Comparison of ENCODE assay signal across 2 cellular contexts in the genomic region with DNA sequence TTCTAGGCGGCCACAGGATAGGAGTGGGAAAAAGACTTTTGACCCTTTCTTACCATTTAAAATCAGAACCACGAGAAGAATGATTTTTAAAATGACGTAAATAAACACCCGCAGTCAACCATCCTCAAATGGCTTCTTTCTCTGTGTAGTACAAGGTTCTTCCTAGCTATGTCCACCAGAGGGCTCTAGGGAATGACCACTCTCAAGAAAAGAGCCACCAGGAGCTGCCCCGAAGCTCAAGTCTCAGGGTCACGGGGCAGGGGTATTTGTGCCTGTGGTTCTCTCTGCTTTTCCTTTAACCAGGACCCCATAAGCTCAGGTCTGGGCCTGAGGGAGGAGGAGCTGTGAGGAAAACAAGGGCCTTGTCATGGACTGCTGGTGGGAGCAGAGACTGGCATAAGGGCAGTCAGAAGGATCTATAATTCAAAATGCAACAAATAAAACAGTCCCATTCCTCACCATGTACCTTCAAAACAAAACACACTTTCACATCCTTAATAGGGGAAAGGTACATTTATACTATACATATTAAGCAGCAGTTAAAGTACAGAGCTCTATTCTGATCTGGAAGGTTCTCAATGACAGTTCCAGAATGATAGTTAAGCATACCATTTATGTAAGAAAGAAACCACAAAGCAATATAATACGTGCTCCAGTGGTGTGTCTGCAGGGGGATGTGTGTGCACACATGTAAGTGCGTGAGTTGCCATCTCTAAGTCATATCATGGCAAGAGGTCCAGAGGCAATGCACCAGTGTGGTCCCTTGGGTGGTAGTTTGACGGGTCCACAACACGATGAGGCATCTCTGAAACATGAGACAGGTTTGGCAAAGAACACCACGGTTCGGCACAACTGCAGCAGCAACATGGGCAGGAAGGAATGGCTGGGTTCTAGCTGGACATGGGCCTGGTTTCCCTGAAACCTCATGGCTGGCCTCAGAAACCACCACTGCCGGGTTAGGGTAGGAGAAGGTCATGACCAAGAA.
A peak's percentile ranks its signal among the peaks of the same experiment; 100 is the strongest.
TF ChIP-seq lines count a peak whose summit lies in the region.

No MANE protein-coding gene starts in this region.

TF ChIP-seq in GM23338, 12 proteins besides CTCF, POLR2A, EP300 and RAD21 (continued from another document):
- TF ChIP-seq, protein P1, sequence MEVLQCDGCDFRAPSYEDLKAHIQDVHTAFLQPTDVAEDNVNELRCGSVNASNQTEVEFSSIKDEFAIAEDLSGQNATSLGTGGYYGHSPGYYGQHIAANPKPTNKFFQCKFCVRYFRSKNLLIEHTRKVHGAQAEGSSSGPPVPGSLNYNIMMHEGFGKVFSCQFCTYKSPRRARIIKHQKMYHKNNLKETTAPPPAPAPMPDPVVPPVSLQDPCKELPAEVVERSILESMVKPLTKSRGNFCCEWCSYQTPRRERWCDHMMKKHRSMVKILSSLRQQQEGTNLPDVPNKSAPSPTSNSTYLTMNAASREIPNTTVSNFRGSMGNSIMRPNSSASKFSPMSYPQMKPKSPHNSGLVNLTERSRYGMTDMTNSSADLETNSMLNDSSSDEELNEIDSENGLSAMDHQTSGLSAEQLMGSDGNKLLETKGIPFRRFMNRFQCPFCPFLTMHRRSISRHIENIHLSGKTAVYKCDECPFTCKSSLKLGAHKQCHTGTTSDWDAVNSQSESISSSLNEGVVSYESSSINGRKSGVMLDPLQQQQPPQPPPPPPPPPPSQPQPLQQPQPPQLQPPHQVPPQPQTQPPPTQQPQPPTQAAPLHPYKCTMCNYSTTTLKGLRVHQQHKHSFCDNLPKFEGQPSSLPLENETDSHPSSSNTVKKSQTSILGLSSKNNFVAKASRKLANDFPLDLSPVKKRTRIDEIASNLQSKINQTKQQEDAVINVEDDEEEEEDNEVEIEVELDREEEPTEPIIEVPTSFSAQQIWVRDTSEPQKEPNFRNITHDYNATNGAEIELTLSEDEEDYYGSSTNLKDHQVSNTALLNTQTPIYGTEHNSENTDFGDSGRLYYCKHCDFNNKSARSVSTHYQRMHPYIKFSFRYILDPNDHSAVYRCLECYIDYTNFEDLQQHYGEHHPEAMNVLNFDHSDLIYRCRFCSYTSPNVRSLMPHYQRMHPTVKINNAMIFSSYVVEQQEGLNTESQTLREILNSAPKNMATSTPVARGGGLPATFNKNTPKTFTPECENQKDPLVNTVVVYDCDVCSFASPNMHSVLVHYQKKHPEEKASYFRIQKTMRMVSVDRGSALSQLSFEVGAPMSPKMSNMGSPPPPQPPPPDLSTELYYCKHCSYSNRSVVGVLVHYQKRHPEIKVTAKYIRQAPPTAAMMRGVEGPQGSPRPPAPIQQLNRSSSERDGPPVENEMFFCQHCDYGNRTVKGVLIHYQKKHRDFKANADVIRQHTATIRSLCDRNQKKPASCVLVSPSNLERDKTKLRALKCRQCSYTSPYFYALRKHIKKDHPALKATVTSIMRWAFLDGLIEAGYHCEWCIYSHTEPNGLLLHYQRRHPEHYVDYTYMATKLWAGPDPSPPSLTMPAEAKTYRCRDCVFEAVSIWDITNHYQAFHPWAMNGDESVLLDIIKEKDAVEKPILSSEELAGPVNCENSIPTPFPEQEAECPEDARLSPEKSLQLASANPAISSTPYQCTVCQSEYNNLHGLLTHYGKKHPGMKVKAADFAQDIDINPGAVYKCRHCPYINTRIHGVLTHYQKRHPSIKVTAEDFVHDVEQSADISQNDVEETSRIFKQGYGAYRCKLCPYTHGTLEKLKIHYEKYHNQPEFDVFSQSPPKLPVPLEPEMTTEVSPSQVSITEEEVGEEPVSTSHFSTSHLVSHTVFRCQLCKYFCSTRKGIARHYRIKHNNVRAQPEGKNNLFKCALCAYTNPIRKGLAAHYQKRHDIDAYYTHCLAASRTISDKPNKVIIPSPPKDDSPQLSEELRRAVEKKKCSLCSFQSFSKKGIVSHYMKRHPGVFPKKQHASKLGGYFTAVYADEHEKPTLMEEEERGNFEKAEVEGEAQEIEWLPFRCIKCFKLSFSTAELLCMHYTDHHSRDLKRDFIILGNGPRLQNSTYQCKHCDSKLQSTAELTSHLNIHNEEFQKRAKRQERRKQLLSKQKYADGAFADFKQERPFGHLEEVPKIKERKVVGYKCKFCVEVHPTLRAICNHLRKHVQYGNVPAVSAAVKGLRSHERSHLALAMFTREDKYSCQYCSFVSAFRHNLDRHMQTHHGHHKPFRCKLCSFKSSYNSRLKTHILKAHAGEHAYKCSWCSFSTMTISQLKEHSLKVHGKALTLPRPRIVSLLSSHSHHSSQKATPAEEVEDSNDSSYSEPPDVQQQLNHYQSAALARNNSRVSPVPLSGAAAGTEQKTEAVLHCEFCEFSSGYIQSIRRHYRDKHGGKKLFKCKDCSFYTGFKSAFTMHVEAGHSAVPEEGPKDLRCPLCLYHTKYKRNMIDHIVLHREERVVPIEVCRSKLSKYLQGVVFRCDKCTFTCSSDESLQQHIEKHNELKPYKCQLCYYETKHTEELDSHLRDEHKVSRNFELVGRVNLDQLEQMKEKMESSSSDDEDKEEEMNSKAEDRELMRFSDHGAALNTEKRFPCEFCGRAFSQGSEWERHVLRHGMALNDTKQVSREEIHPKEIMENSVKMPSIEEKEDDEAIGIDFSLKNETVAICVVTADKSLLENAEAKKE (CRISPR knock-in tag; IDR thresholded peaks at IDR 0.05), result no peak
- TF ChIP-seq JUNB (IDR thresholded peaks at IDR 0.05; ENCODE audit: unreplicated experiment) (no peak), ETS1 (IDR thresholded peaks at IDR 0.05) (no peak), EZH2 (IDR thresholded peaks at IDR 0.05; ENCODE audit: low read depth, unreplicated experiment) (no peak), ZNF331 (CRISPR knock-in tag; IDR thresholded peaks at IDR 0.05; ENCODE audit: low read depth) (no peak)
- TF ChIP-seq, protein P2, sequence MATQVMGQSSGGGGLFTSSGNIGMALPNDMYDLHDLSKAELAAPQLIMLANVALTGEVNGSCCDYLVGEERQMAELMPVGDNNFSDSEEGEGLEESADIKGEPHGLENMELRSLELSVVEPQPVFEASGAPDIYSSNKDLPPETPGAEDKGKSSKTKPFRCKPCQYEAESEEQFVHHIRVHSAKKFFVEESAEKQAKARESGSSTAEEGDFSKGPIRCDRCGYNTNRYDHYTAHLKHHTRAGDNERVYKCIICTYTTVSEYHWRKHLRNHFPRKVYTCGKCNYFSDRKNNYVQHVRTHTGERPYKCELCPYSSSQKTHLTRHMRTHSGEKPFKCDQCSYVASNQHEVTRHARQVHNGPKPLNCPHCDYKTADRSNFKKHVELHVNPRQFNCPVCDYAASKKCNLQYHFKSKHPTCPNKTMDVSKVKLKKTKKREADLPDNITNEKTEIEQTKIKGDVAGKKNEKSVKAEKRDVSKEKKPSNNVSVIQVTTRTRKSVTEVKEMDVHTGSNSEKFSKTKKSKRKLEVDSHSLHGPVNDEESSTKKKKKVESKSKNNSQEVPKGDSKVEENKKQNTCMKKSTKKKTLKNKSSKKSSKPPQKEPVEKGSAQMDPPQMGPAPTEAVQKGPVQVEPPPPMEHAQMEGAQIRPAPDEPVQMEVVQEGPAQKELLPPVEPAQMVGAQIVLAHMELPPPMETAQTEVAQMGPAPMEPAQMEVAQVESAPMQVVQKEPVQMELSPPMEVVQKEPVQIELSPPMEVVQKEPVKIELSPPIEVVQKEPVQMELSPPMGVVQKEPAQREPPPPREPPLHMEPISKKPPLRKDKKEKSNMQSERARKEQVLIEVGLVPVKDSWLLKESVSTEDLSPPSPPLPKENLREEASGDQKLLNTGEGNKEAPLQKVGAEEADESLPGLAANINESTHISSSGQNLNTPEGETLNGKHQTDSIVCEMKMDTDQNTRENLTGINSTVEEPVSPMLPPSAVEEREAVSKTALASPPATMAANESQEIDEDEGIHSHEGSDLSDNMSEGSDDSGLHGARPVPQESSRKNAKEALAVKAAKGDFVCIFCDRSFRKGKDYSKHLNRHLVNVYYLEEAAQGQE (IDR thresholded peaks at IDR 0.05; ENCODE audit: unreplicated experiment), result no peak

TF ChIP-seq in SK-N-SH, 30 proteins besides CTCF, POLR2A, EP300 and RAD21 (continued from another document):
- TF ChIP-seq, protein P2 (IDR thresholded peaks at IDR 0.05; ENCODE audit: low read depth, low read length), result no peak
- TF ChIP-seq RFX5 (IDR thresholded peaks at IDR 0.05; ENCODE audit: low read length) (no peak), SMC3 (IDR thresholded peaks at IDR 0.05; ENCODE audit: low read depth, low read length) (peak; percentile 79), TCF12 (IDR thresholded peaks at IDR 0.05) (no peak)
